9 cellular contexts compared by ENCODE assay signal in genomic region chr1:23799255-23799569, GRCh38. TPM values are rescaled to one million over a fixed set of nuclear protein-coding genes. Genes with fewer than 3 reads are reported as not detected.
DNase-seq lines count a peak whose midpoint lies in the region; ATAC-seq, FAIRE-seq and TF ChIP-seq lines count a peak whose summit lies in the region.
"Had no signal": no experiment of that assay in that cellular context is flagged by ENCODE, and none has a peak within 500 bp of the region (broad histone marks: within the 10 kb centered on the region; RNA-seq: fewer than 3 reads in every experiment).

No MANE protein-coding gene starts in this region.

- intact Hi-C loops in gastrocnemius medialis (cut with DNase I; ENCODE audit: low total_unique reads), result no loop called here

- CTCF ChIA-PET in T-cell (lab: Charles Lee), result interaction anchor here in 1 of 2 donors (1.4 kb wide), 1 partner anchor 10 kb away, joined by 3 read pairs; no protein-coding TSS in a partner anchor

- DNase-seq in GM19239 (ENCODE audit: insufficient read length, low spot score) (no peak), T-cell (no peak), fibroblast of pulmonary artery (ENCODE audit: low read depth) (no peak), gastrocnemius medialis (no peak), NCI-H187 treated with DMSO at 0.1 percent for 48 hours (lab: John Stamatoyannopoulos, UW) (no peak), HuH-7 (ENCODE audit: low spot score) (no peak), DMS153 (lab: John Stamatoyannopoulos, UW) (no peak)
- DNase-seq: NCI-H524 treated with DMSO at 0.1 percent for 48 hours had no signal

- FAIRE-seq in GM19239 (lab: Jason Lieb, UNC), result peak; percentile 78

- peaks cover 16 to 25% of the 10 kb centered on the region in 2 donors for H3K4me1 ChIP-seq in gastrocnemius medialis

- peaks cover 3% of the 10 kb centered on the region for H3K36me3 Mint-ChIP-seq in T-cell

- H3K4me1 Mint-ChIP-seq in T-cell, result peaks cover 14 to 24% (median 16%) of the 10 kb centered on the region in 3 donors

- POLR2A ChIA-PET in T-cell (lab: Charles Lee), result interaction anchor here (0.6 to 1.2 kb wide), 2 partner anchors 21 to 246 kb away, joined by 3 to 6 read pairs; partner anchors contain the start of gene PITHD1 (in 1 of the 2)

- H3K27ac ChIP-seq in gastrocnemius medialis, result peak overlapping the region; percentile 87 to 98 (median 94)

- TF ChIP-seq CTCF in fibroblast of pulmonary artery (IDR thresholded peaks at IDR 0.05; ENCODE audit: low read length, missing control alignments) (no peak), gastrocnemius medialis (IDR thresholded peaks at IDR 0.05 in 4 of 5, conservative IDR thresholded peaks at IDR 0.05 in 1 of 5) (no peak)

- in situ Hi-C loops in gastrocnemius medialis (cut with MboI; ENCODE audit: low sequenced_read_pairs in 4 of 4), result no loop called here

- H3K9me3 Mint-ChIP-seq in T-cell, result no peaks in the 10 kb centered on the region

- TF ChIP-seq POLR2A in gastrocnemius medialis (IDR thresholded peaks at IDR 0.05), result no peak

- peak overlapping the region in 1 of 2 donors; percentile 52 for H3K27ac Mint-ChIP-seq in T-cell

- H3K27me3 ChIP-seq in gastrocnemius medialis, result no peaks in the 10 kb centered on the region

- no peaks in the 10 kb centered on the region for H3K27me3 Mint-ChIP-seq in T-cell

- H3K36me3 ChIP-seq in gastrocnemius medialis, result peaks cover 0 to 18% of the 10 kb centered on the region in 2 donors

- H3K4me3 ChIP-seq in fibroblast of pulmonary artery (replicated peaks; ENCODE audit: low read depth, low read length) (peak overlapping the region; percentile 77), gastrocnemius medialis (peak overlapping the region in 3 of 4 donors; percentile 72 to 100 (median 80))

- H3K4me3 Mint-ChIP-seq in T-cell, result peak overlapping the region; percentile 82 to 91 (median 87)

- no peak for ATAC-seq in T-cell (replicated peaks in 1 of 4)
- no peak for ATAC-seq in gastrocnemius medialis
- no peak for ATAC-seq in GM21723 (IDR thresholded peaks at IDR 0.05; ENCODE audit: unreplicated experiment)

- H3K9me3 ChIP-seq in gastrocnemius medialis, result no peaks in the 10 kb centered on the region

RNA-seq across cellular contexts. Expression of gene GALE, which starts 1.3 kb away (rescaled TPM):
- total RNA-seq in T-cell (10 to 100 TPM in 3 of 5 donors, 1 to 10 TPM in 2; 7.5 to 16.5 (median 12.6) TPM), gastrocnemius medialis (1 to 10 TPM; 2.9 to 5.7 (median 4.1) TPM)

RNA-seq across cellular contexts. Expression of gene LYPLA2, which starts 8.3 kb away (rescaled TPM):
- total RNA-seq in T-cell (10 to 100 TPM; 47.8 to 70.9 (median 67.6) TPM), gastrocnemius medialis (10 to 100 TPM; 35.3 to 40.9 (median 36.7) TPM)

RNA-seq across cellular contexts. Expression of gene PITHD1, which starts 21.0 kb away (rescaled TPM):
- total RNA-seq in T-cell (10 to 100 TPM; 60.7 to 87.1 (median 70.8) TPM), gastrocnemius medialis (100 to 1,000 TPM in 1 of 4 donors, 10 to 100 TPM in 3; 79.9 to 104 (median 90.3) TPM)

RNA-seq across cellular contexts. Expression of gene HMGCL, which starts 26.0 kb away (rescaled TPM):
- total RNA-seq in T-cell (10 to 100 TPM; 14.5 to 39.0 (median 32.9) TPM), gastrocnemius medialis (10 to 100 TPM; 19.1 to 30.0 (median 29.5) TPM)

RNA-seq across cellular contexts. Expression of gene ELOA, which starts 55.9 kb away (rescaled TPM):
- total RNA-seq in T-cell, result 10 to 100 TPM; 26.0 to 32.8 (median 27.6) TPM
- 10 to 100 TPM; 44.7 to 73.0 (median 59.0) TPM for total RNA-seq in gastrocnemius medialis
